ENCODE assay signal across 1 cellular context in genomic region chr16:21277045-21277926, GRCh38.
TF ChIP-seq lines count a peak whose summit lies in the region.

No MANE protein-coding gene starts in this region.

TF ChIP-seq in SK-N-SH treated with all-trans-retinoic acid at 6 μM for 48 hours, 23 proteins besides CTCF, POLR2A, EP300 and RAD21 (continued from another document):
- TF ChIP-seq TSHZ2 (CRISPR knock-in tag; IDR thresholded peaks at IDR 0.05) = no peak
- no peak for TF ChIP-seq POU6F1 (CRISPR knock-in tag; IDR thresholded peaks at IDR 0.05; ENCODE audit: borderline replicate concordance, low read depth)
- TF ChIP-seq SNAI2 (CRISPR knock-in tag; IDR thresholded peaks at IDR 0.05) = no peak
